8 cellular contexts compared by ENCODE assay signal in the genomic region with DNA sequence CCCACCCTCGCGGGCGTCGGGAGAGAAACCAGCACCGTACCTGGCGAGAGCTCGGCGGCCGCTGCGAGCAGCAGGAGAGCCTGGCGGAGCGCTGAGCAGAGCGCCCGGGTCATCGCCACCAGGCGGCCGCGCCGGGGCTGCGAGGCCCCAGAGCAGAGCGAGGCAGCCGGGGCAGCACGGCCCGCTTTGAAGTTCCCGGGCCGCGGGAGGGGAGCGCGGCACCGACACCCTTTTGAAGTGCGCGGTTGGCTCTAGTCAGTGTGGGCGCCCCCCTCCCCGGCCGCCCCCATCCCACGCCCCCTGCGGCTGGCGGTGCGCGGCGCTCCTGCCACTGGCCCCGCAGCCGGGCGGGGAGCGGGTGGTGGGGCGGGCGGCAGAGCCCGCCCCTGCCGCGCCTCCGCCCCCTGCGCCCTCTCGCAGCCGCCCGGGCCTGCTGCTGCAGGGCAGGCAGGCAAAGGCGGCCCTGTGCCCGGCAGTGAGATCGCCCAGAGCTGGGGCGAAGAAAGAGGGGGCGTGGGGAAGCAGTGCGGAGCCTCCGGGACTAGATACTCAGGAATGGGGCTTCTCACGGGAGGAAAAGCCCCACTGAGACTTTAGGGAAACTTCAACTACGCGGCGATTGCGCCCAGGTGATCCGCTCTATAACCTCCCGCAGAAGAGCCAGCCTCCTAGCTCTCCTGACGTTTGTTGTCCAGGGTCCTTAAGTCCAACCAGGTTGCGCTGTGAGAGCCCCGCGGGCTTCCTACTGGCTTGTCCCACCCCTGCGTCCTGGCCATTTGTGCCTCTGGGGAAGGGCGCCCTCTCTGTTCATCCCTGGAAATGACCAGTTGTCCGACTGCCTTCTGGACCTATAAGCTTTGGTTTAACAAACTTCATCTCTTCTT. TPM values are rescaled to one million over a fixed set of nuclear protein-coding genes. Genes with fewer than 3 reads are reported as not detected.
A peak's percentile ranks its signal among the peaks of the same experiment; 100 is the strongest.
DNase-seq lines count a peak whose midpoint lies in the region; ATAC-seq and TF ChIP-seq lines count a peak whose summit lies in the region.

A gene (minus strand): TSS at position 333 of the 884 bp plus-strand sequence. CDS start 220 bp downstream, at position 113.

- H3K4me3 ChIP-seq in AG04450 (ENCODE audit: low read depth, low read length) (peak within 1 kb of the TSS; percentile 57), ectodermal cell (ENCODE audit: insufficient read depth, low read depth, low read length) (peak within 1 kb of the TSS; percentile 59), lower lobe of right lung (peak within 1 kb of the TSS; percentile 61)

- H3K4me3 Mint-ChIP-seq in activated CD4-positive, alpha-beta memory T cell treated with anti-CD3 and anti-CD28 coated beads, Interleukin-2, amount 10 ng/mL, durations not matched to agents 7 days and 5 days, result peak within 1 kb of the TSS; percentile 87

- H3K27me3 ChIP-seq in AG04450 (ENCODE audit: control insufficient read depth, insufficient read depth, low read length) (peaks cover 17% of the 10 kb centered on the region), ectodermal cell (ENCODE audit: control insufficient read depth, insufficient read depth, low read length, poor library complexity, severe bottlenecking) (peaks cover 46% of the 10 kb centered on the region), lower lobe of right lung (ENCODE audit: low read depth) (no peaks in the 10 kb centered on the region)

- H3K27ac Mint-ChIP-seq in activated CD4-positive, alpha-beta memory T cell treated with anti-CD3 and anti-CD28 coated beads, Interleukin-2, amount 10 ng/mL, durations not matched to agents 7 days and 5 days, result peak within 1 kb of the TSS; percentile 24

- intact Hi-C loops in lower lobe of right lung (cut with DNase I), result no loop called here

- H3K36me3 ChIP-seq in ectodermal cell (ENCODE audit: control insufficient read depth, insufficient read depth, low read length) (no peaks in the 10 kb centered on the region), lower lobe of right lung (no peaks in the 10 kb centered on the region)

- H3K27me3 Mint-ChIP-seq in activated CD4-positive, alpha-beta memory T cell treated with anti-CD3 and anti-CD28 coated beads, Interleukin-2, amount 10 ng/mL, durations not matched to agents 7 days and 5 days, result peaks cover 10% of the 10 kb centered on the region

- peaks cover 29% of the 10 kb centered on the region for H3K4me1 Mint-ChIP-seq in activated CD4-positive, alpha-beta memory T cell treated with anti-CD3 and anti-CD28 coated beads, Interleukin-2, amount 10 ng/mL, durations not matched to agents 7 days and 5 days

- H3K9me3 ChIP-seq in AG04450 (ENCODE audit: control insufficient read depth, insufficient read depth, low read length), result no peaks in the 10 kb centered on the region; the same call in 1 of the 2 replicates
- no peaks in the 10 kb centered on the region for H3K9me3 ChIP-seq in ectodermal cell (ENCODE audit: control insufficient read depth, low read length)
- no peaks in the 10 kb centered on the region for H3K9me3 ChIP-seq in lower lobe of right lung

- peaks cover 4% of the 10 kb centered on the region for H3K4me1 ChIP-seq in ectodermal cell (ENCODE audit: control insufficient read depth, insufficient read depth, low read length)
- peaks cover 10% of the 10 kb centered on the region for H3K4me1 ChIP-seq in lower lobe of right lung

- no peaks in the 10 kb centered on the region for H3K36me3 Mint-ChIP-seq in activated CD4-positive, alpha-beta memory T cell treated with anti-CD3 and anti-CD28 coated beads, Interleukin-2, amount 10 ng/mL, durations not matched to agents 7 days and 5 days (ENCODE audit: low read depth)

- 0 to 1% methylated on average over 73 to 76 of the region's 76 CpGs for WGBS in ectodermal cell, 2 experiments

- POLR2A ChIA-PET in AG04450 (lab: Yijun Ruan, JAX), result interaction anchor here (0.7 kb wide), 1 partner anchor 366 kb away, joined by 4 read pairs; no protein-coding TSS in a partner anchor
- POLR2A ChIA-PET in activated CD4-positive, alpha-beta memory T cell treated with anti-CD3 and anti-CD28 coated beads, Interleukin-2, amount 10 ng/mL, durations not matched to agents 7 days and 5 days (lab: Charles Lee), result interaction anchor here (0.5 to 1.1 kb wide), 7 partner anchors 182 to 819 kb away, joined by 3 read pairs; no protein-coding TSS in a partner anchor

- no peaks in the 10 kb centered on the region for H3K9me3 Mint-ChIP-seq in activated CD4-positive, alpha-beta memory T cell treated with anti-CD3 and anti-CD28 coated beads, Interleukin-2, amount 10 ng/mL, durations not matched to agents 7 days and 5 days

- H3K27ac ChIP-seq in AG04450 (ENCODE audit: low read depth, low read length) (no peak within 1 kb of the TSS), ectodermal cell (ENCODE audit: insufficient read depth, low read depth, low read length, poor library complexity, severe bottlenecking) (no peak within 1 kb of the TSS), lower lobe of right lung (peak within 1 kb of the TSS; percentile 31)

- ATAC-seq in GM18861 (IDR thresholded peaks at IDR 0.05; ENCODE audit: unreplicated experiment) (peak; percentile 79), HG03097 (IDR thresholded peaks at IDR 0.05; ENCODE audit: low FRiP score, unreplicated experiment) (peak; percentile 95), lower lobe of right lung (peak; percentile 93 to 96)

- DNase-seq in AG04450 (ENCODE audit: low read depth, low spot score), result no peak
- peak; percentile 52 for DNase-seq in NCI-H226
- DNase-seq in activated CD4-positive, alpha-beta memory T cell treated with anti-CD3 and anti-CD28 coated beads, Interleukin-2, amount 10 ng/mL, durations not matched to agents 7 days and 5 days, result peak; percentile 71
- DNase-seq in lower lobe of right lung, result peak; percentile 82
- peak; percentile 47 to 54 for DNase-seq in stimulated activated CD4-positive, alpha-beta T cell treated with anti-CD3 and anti-CD28 coated beads, Interleukin-4, amount 100 ng/mL, for 48 hours (ENCODE audit: low read depth in 2 of 2)

- TF ChIP-seq CTCF in AG04450 (IDR thresholded peaks at IDR 0.05; ENCODE audit: low read depth, low read length) (peak; percentile 52), lower lobe of right lung (IDR thresholded peaks at IDR 0.05) (peak; percentile 46)

- CTCF ChIA-PET in AG04450 (lab: Charles Lee), result interaction anchor here (0.6 to 2.4 kb wide), 23 partner anchors 10 to 396 kb away, joined by 3 to 18 read pairs (median 3); no protein-coding TSS in a partner anchor
- CTCF ChIA-PET in activated CD4-positive, alpha-beta memory T cell treated with anti-CD3 and anti-CD28 coated beads, Interleukin-2, amount 10 ng/mL, durations not matched to agents 7 days and 5 days (lab: Charles Lee), result interaction anchor here (0.6 to 2.9 kb wide), 45 partner anchors 8 to 383 kb away, joined by 3 to 42 read pairs (median 4); no protein-coding TSS in a partner anchor

RNA-seq across cellular contexts. Expression of the gene that starts here (rescaled TPM):
- 0.04 and 0.14 TPM in 2 replicates for polyA plus RNA-seq in AG04450 (2011; rRNA removed)
- 0.17 TPM in 1 of 2 replicates, not detected in the other for polyA minus RNA-seq in AG04450 (2011; rRNA and poly(A)+ RNA removed)
- 1 to 10 TPM; 1.6 to 1.9 TPM for total RNA-seq in activated CD4-positive, alpha-beta memory T cell treated with anti-CD3 and anti-CD28 coated beads, Interleukin-2, amount 10 ng/mL, durations not matched to agents 7 days and 5 days
- polyA plus RNA-seq in ectodermal cell (2013, experiment 1 of 4), result 0.28 TPM
- 0.32 TPM for polyA plus RNA-seq in ectodermal cell (2013, experiment 2 of 4)
- polyA plus RNA-seq in ectodermal cell (2013, experiment 3 of 4), result 0.16 TPM
- 0.28 TPM for polyA plus RNA-seq in ectodermal cell (2013, experiment 4 of 4)
- 1.7 TPM for total RNA-seq in lower lobe of right lung
